ENCODE assay signal across 1 cellular context in the genomic region with DNA sequence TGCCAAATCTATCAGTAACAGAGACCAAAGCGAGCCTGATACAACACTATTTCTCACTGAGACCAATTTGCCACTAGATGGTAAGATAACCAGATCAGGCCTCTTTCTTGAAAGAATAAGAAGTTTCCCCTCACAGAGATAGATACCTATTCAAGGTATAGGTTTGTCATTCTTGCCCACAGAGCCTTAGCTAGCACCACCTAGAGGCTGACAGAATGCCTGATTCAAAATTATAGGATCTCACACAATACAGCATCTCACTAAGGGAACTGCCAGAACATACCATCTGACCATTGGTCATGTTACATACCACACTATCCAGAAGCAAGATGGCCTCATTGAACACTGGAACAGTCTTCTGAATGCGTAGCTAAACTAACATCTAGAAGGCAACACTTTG.
TF ChIP-seq lines count a peak whose summit lies in the region.

No MANE protein-coding gene starts in this region.

TF ChIP-seq in WTC11, 78 proteins besides CTCF, POLR2A, EP300 and RAD21 (continued from another document):
- TF ChIP-seq, protein P1, sequence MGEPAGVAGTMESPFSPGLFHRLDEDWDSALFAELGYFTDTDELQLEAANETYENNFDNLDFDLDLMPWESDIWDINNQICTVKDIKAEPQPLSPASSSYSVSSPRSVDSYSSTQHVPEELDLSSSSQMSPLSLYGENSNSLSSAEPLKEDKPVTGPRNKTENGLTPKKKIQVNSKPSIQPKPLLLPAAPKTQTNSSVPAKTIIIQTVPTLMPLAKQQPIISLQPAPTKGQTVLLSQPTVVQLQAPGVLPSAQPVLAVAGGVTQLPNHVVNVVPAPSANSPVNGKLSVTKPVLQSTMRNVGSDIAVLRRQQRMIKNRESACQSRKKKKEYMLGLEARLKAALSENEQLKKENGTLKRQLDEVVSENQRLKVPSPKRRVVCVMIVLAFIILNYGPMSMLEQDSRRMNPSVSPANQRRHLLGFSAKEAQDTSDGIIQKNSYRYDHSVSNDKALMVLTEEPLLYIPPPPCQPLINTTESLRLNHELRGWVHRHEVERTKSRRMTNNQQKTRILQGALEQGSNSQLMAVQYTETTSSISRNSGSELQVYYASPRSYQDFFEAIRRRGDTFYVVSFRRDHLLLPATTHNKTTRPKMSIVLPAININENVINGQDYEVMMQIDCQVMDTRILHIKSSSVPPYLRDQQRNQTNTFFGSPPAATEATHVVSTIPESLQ (CRISPR knock-in tag; IDR thresholded peaks at IDR 0.05) = no peak
- no peak for TF ChIP-seq NR1H2 (CRISPR knock-in tag; IDR thresholded peaks at IDR 0.05)
- TF ChIP-seq ZNF121 (CRISPR knock-in tag; IDR thresholded peaks at IDR 0.05) = no peak
- TF ChIP-seq, protein P2, sequence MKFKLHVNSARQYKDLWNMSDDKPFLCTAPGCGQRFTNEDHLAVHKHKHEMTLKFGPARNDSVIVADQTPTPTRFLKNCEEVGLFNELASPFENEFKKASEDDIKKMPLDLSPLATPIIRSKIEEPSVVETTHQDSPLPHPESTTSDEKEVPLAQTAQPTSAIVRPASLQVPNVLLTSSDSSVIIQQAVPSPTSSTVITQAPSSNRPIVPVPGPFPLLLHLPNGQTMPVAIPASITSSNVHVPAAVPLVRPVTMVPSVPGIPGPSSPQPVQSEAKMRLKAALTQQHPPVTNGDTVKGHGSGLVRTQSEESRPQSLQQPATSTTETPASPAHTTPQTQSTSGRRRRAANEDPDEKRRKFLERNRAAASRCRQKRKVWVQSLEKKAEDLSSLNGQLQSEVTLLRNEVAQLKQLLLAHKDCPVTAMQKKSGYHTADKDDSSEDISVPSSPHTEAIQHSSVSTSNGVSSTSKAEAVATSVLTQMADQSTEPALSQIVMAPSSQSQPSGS (CRISPR knock-in tag; IDR thresholded peaks at IDR 0.05; ENCODE audit: borderline replicate concordance, low read depth) = no peak
- TF ChIP-seq, protein P3, sequence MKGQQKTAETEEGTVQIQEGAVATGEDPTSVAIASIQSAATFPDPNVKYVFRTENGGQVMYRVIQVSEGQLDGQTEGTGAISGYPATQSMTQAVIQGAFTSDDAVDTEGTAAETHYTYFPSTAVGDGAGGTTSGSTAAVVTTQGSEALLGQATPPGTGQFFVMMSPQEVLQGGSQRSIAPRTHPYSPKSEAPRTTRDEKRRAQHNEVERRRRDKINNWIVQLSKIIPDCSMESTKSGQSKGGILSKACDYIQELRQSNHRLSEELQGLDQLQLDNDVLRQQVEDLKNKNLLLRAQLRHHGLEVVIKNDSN (CRISPR knock-in tag; IDR thresholded peaks at IDR 0.05) = no peak
